ENCODE assay signal across 8 cellular contexts in genomic region chr17:7841309-7841621, GRCh38. TPM values are rescaled to one million over a fixed set of nuclear protein-coding genes. Genes with fewer than 3 reads are reported as not detected.
DNase-seq lines count a peak whose midpoint lies in the region; ATAC-seq, FAIRE-seq and TF ChIP-seq lines count a peak whose summit lies in the region.

No MANE protein-coding gene starts in this region.

- intact Hi-C loops in right cardiac atrium (cut with DNase I) (loop anchor here in 1 of 4 donors (10.0 kb wide), 1 partner anchor 304 kb away; no protein-coding TSS in a partner anchor), spleen (cut with DNase I; ENCODE audit: low total_unique reads) (no loop called here)

- H4K8ac ChIP-seq in H9 (replicated peaks; ENCODE audit: insufficient read length, low read depth, low read length), result no peak overlapping the region

- H3K18ac ChIP-seq in H9 (ENCODE audit: insufficient read length, low read depth, low read length), result no peak overlapping the region

- CTCF ChIA-PET in A549 (lab: Yijun Ruan, JAX), result interaction anchor here (1.0 to 25.1 kb wide), 7 partner anchors 1 to 216 kb away, joined by 3 to 677 read pairs (median 5); partner anchors contain the start of gene KDM6B

- H3K79me1 ChIP-seq in H9 (ENCODE audit: insufficient read depth, low read depth, low read length, poor library complexity, severe bottlenecking), result no peaks in the 10 kb centered on the region

- no peak overlapping the region for H2BK12ac ChIP-seq in H9 (ENCODE audit: insufficient read length, low read depth, low read length)

- H3K4me3 ChIP-seq in A549, result peak overlapping the region; percentile 80
- peak overlapping the region; percentile 58 for H3K4me3 ChIP-seq in WERI-Rb-1 (ENCODE audit: low read depth, low read length)
- peak overlapping the region; percentile 67 for H3K4me3 ChIP-seq in right cardiac atrium (ENCODE audit: low read length)
- peak overlapping the region; percentile 68 to 91 (median 77) for H3K4me3 ChIP-seq in spleen

- peaks cover 6% of the 10 kb centered on the region for H3K36me3 ChIP-seq in WERI-Rb-1
- peaks cover 0 to 30% (median 12%) of the 10 kb centered on the region in 6 donors for H3K36me3 ChIP-seq in spleen

- no peak overlapping the region for H3K4ac ChIP-seq in H9 (ENCODE audit: low read depth, low read length)

- TF ChIP-seq EP300 in A549 (IDR thresholded peaks at IDR 0.05), result no peak

- peak overlapping the region in 1 of 3 experiments; percentile 80; a peak in 2 of 7 replicates for H3K27ac Mint-ChIP-seq in H9

- no peak overlapping the region for H2AK5ac ChIP-seq in H9 (ENCODE audit: insufficient read length, low read length)

- H3K4me2 ChIP-seq in A549, result peak overlapping the region; percentile 91
- H3K4me2 ChIP-seq in H9 (ENCODE audit: insufficient read depth, insufficient read length, low read length), result peak overlapping the region; percentile 97

- no peak overlapping the region for H2BK15ac ChIP-seq in H9 (ENCODE audit: low read depth, low read length)

- no peak overlapping the region for H3T11ph ChIP-seq in H9 (ENCODE audit: low read length)

- H3K27me3 Mint-ChIP-seq in H9 (ENCODE audit: low read depth), result peaks cover 30% of the 10 kb centered on the region

- peaks cover 28% of the 10 kb centered on the region; the same call in 1 of the 2 replicates for H3K27me3 ChIP-seq in H9 (ENCODE audit: insufficient read depth, low read length)
- H3K27me3 ChIP-seq in WERI-Rb-1 (ENCODE audit: insufficient read depth, low read depth, severe bottlenecking), result no peaks in the 10 kb centered on the region
- no peaks in the 10 kb centered on the region for H3K27me3 ChIP-seq in right cardiac atrium (ENCODE audit: control insufficient read depth, insufficient read depth)
- no peaks in the 10 kb centered on the region for H3K27me3 ChIP-seq in spleen (replicated peaks in 1 of 7)

- peaks cover 52% of the 10 kb centered on the region for H3K4me1 ChIP-seq in A549
- H3K4me1 ChIP-seq in H9 (ENCODE audit: insufficient read depth, low read length), result no peaks in the 10 kb centered on the region; the same call in 1 of the 2 replicates
- peaks cover 12% of the 10 kb centered on the region for H3K4me1 ChIP-seq in right cardiac atrium (ENCODE audit: control insufficient read depth, insufficient read depth, low read length)
- H3K4me1 ChIP-seq in spleen, result peaks cover 50 to 91% (median 70%) of the 10 kb centered on the region in 6 donors

- 13% methylated on average over 14 of the region's 14 CpGs for WGBS in A549 (ENCODE audit: missing lambda C conversion rate)
- no CpG with 5 or more reads among the region's 14 CpGs for WGBS in H9 (ENCODE audit: extremely low coverage, insufficient read length, low lambda C conversion rate)
- 10% methylated on average over 14 of the region's 14 CpGs for WGBS in right cardiac atrium
- 21 to 30% (median 23%) methylated on average over 14 of the region's 14 CpGs for whole genome bisulfite sequencing in spleen, 5 donors

- no peak overlapping the region for H2AFZ ChIP-seq in H9 (ENCODE audit: low read length)

- TF ChIP-seq CTCF in A549 (IDR thresholded peaks at IDR 0.05) (no peak; the same call in 2 of the 3 replicates), H9 (conservative IDR thresholded peaks at IDR 0.05) (no peak), WERI-Rb-1 (IDR thresholded peaks at IDR 0.05; ENCODE audit: low read depth, low read length) (no peak), spleen (IDR thresholded peaks at IDR 0.05 in 8 of 11, conservative IDR thresholded peaks at IDR 0.05 in 3 of 11) (no peak)

- H3K56ac ChIP-seq in H9 (ENCODE audit: insufficient read length, low read depth, low read length), result no peak overlapping the region

- H4K91ac ChIP-seq in H9 (ENCODE audit: insufficient read length, low read depth, low read length), result no peak overlapping the region

- no peak overlapping the region for H3K14ac ChIP-seq in H9 (ENCODE audit: insufficient read depth, low read length)

- peak; percentile 70 for FAIRE-seq in A549 (lab: Jason Lieb, UNC)

- POLR2A ChIA-PET in A549 (lab: Yijun Ruan, JAX), result interaction anchor here (5.7 kb wide), 1 partner anchor 15 kb away, joined by 65 read pairs; the partner anchor contains the start of genes CYB5D1 and NAA38

- DNase-seq in A549 (ENCODE audit: low read depth in 1 of 2, low spot score in 1 of 2) (no peak), H9 (no peak), WERI-Rb-1 (no peak), right cardiac atrium (no peak), spleen (no peak), SKM-1 treated with dmso at 0.1 percent for 144 hours (lab: John Stamatoyannopoulos, UW; ENCODE audit: unreplicated experiment) (no peak)
- no peak for DNase-seq in effector CD8-positive, alpha-beta T cell (lab: John Stamatoyannopoulos, UW)

- H2BK120ac ChIP-seq in H9 (ENCODE audit: low read depth, low read length, poor library complexity, severe bottlenecking), result no peak overlapping the region

- peaks cover 38% of the 10 kb centered on the region for H3K23me2 ChIP-seq in H9 (ENCODE audit: insufficient read length, low read depth, low read length, poor library complexity, severe bottlenecking)

- H4K20me1 ChIP-seq in H9 (ENCODE audit: control insufficient read depth, insufficient read depth, insufficient read length), result no peaks in the 10 kb centered on the region

- H3K4me1 Mint-ChIP-seq in H9, result peaks cover 42 to 58% of the 10 kb centered on the region in 2 experiments

- H3K79me2 ChIP-seq in H9 (ENCODE audit: insufficient read depth, low read length), result no peaks in the 10 kb centered on the region

- peak overlapping the region; percentile 89 to 94 for H3K4me3 Mint-ChIP-seq in H9

- no peak overlapping the region for H3K9ac ChIP-seq in H9 (ENCODE audit: extremely low read depth, insufficient read length, low read length)

- no peak overlapping the region for H2BK20ac ChIP-seq in H9 (ENCODE audit: low read depth, low read length, poor library complexity, severe bottlenecking)

- TF ChIP-seq RAD21 in A549 (conservative IDR thresholded peaks at IDR 0.05 in 1 of 2, IDR thresholded peaks at IDR 0.05 in 1 of 2), result no peak

- no peaks in the 10 kb centered on the region; a peak in 1 of 5 replicates for H3K9me3 Mint-ChIP-seq in H9

- H3K9me3 ChIP-seq in A549, result no peaks in the 10 kb centered on the region
- H3K9me3 ChIP-seq in H9 (ENCODE audit: control insufficient read depth, low read depth, low read length), result no peaks in the 10 kb centered on the region
- H3K9me3 ChIP-seq in WERI-Rb-1 (ENCODE audit: severe bottlenecking), result no peaks in the 10 kb centered on the region
- no peaks in the 10 kb centered on the region for H3K9me3 ChIP-seq in right cardiac atrium (ENCODE audit: control insufficient read depth, low read length)
- H3K9me3 ChIP-seq in spleen, result no peaks in the 10 kb centered on the region

- no peak overlapping the region for H3K23ac ChIP-seq in H9 (ENCODE audit: insufficient read length, low read depth, low read length)

- no peak for ATAC-seq in A549
- no peak for ATAC-seq in right cardiac atrium
- ATAC-seq in HG03571 (IDR thresholded peaks at IDR 0.05; ENCODE audit: unreplicated experiment), result no peak

- TF ChIP-seq POLR2A in A549 (IDR thresholded peaks at IDR 0.05; ENCODE audit: low read length) (no peak; the same call in 1 of the 2 replicates), spleen (IDR thresholded peaks at IDR 0.05) (no peak)

- H3K27ac ChIP-seq in A549 (peak overlapping the region; percentile 96), H9 (ENCODE audit: insufficient read length, low read depth, low read length) (no peak overlapping the region), WERI-Rb-1 (peak overlapping the region; percentile 89), right cardiac atrium (ENCODE audit: low read length) (peak overlapping the region; percentile 90), spleen (peak overlapping the region; percentile 92 to 100 (median 97))

- H4K5ac ChIP-seq in H9 (ENCODE audit: insufficient read length, low read depth, low read length), result no peak overlapping the region

- no peak overlapping the region for H2BK5ac ChIP-seq in H9 (ENCODE audit: insufficient read length, low read length)

- H3K36me3 Mint-ChIP-seq in H9 (ENCODE audit: insufficient read depth in 1 of 3, low read depth in 3 of 3), result peaks cover 2 to 15% (median 9%) of the 10 kb centered on the region in 3 experiments; a peak in 5 of 7 replicates

RNA-seq across cellular contexts. Expression of gene KDM6B, which starts 7.2 kb away (rescaled TPM):
- polyA plus RNA-seq in A549 (2011; rRNA removed) (1.3 and 3.3 TPM in 2 replicates), A549 (2017; fragmentation: RNase III; extraction: RNeasy Plus Mini Kit Qiagen cat#74134 plus additional on column Dnase treatment) (7.6 to 10.2 TPM (median 8.8 TPM) in 3 replicates), right cardiac atrium (18.6 TPM), spleen (10 to 100 TPM in 1 of 3 donors, 1 to 10 TPM in 2; 2.9 to 11.7 (median 4.0) TPM)
- 1.8 and 2.7 TPM in 2 replicates for polyA plus RNA-seq in A549 (2012; cell fraction: cytosol; rRNA removed)
- polyA plus RNA-seq in A549 (2012; cell fraction: nucleus; rRNA removed), result 9.4 and 11.6 TPM in 2 replicates
- polyA minus RNA-seq in A549 (2011; rRNA and poly(A)+ RNA removed), result 10.8 and 14.7 TPM in 2 replicates
- total RNA-seq in H9 (2021) (26.7 and 28.9 TPM in 2 replicates), right cardiac atrium (10 to 100 TPM; 25.7 to 28.1 (median 27.5) TPM), spleen (100 to 1,000 TPM in 1 of 7 donors, 10 to 100 TPM in 6; 22.3 to 110 (median 60.8) TPM)

RNA-seq across cellular contexts. Expression of gene TMEM88, which starts 13.6 kb away (rescaled TPM):
- polyA plus RNA-seq in A549 (2011; rRNA removed) (0.48 and 0.57 TPM in 2 replicates), A549 (2017; fragmentation: RNase III; extraction: RNeasy Plus Mini Kit Qiagen cat#74134 plus additional on column Dnase treatment) (0.17 to 0.73 TPM (median 0.33 TPM) in 3 replicates), right cardiac atrium (74.5 TPM), spleen (10 to 100 TPM in 1 of 3 donors, 1 to 10 TPM in 2; 5.5 to 26.2 (median 9.5) TPM)
- 0.29 and 0.44 TPM in 2 replicates for polyA plus RNA-seq in A549 (2012; cell fraction: cytosol; rRNA removed)
- polyA plus RNA-seq in A549 (2012; cell fraction: nucleus; rRNA removed), result 11.6 and 16.8 TPM in 2 replicates
- polyA minus RNA-seq in A549 (2011; rRNA and poly(A)+ RNA removed), result 0.54 TPM in 1 of 2 replicates, not detected in the other
- total RNA-seq in H9 (2021) (8.9 and 11.3 TPM in 2 replicates), right cardiac atrium (10 to 100 TPM in 3 of 4 donors, 1 to 10 TPM in 1; 9.0 to 24.6 (median 16.3) TPM), spleen (10 to 100 TPM in 5 of 7 donors, 1 to 10 TPM in 2; 5.2 to 31.8 (median 18.0) TPM)

RNA-seq across cellular contexts. Expression of gene NAA38, which starts 16.1 kb away (rescaled TPM):
- 98.9 and 102 TPM in 2 replicates for polyA plus RNA-seq in A549 (2011; rRNA removed)
- polyA plus RNA-seq in A549 (2012; cell fraction: cytosol; rRNA removed), result 518 TPM in 2 replicates
- polyA plus RNA-seq in A549 (2012; cell fraction: nucleus; rRNA removed), result 332 and 388 TPM in 2 replicates
- polyA plus RNA-seq in A549 (2017; fragmentation: RNase III; extraction: RNeasy Plus Mini Kit Qiagen cat#74134 plus additional on column Dnase treatment), result 268 to 287 TPM (median 275 TPM) in 3 replicates
- 18.6 and 32.8 TPM in 2 replicates for polyA minus RNA-seq in A549 (2011; rRNA and poly(A)+ RNA removed)
- total RNA-seq in H9 (2021), result 40.0 and 50.2 TPM in 2 replicates
- total RNA-seq in right cardiac atrium, result 100 to 1,000 TPM in 1 of 4 donors, 10 to 100 TPM in 3; 59.9 to 103 (median 95.6) TPM
- polyA plus RNA-seq in right cardiac atrium, result 160 TPM
- 100 to 1,000 TPM in 1 of 7 donors, 10 to 100 TPM in 6; 51.0 to 111 (median 56.9) TPM for total RNA-seq in spleen
- 100 to 1,000 TPM; 119 to 185 (median 182) TPM for polyA plus RNA-seq in spleen

RNA-seq across cellular contexts. Expression of gene CYB5D1, which starts 16.5 kb away (rescaled TPM):
- polyA plus RNA-seq in A549 (2011; rRNA removed), result 17.7 and 20.4 TPM in 2 replicates
- polyA plus RNA-seq in A549 (2012; cell fraction: cytosol; rRNA removed), result 15.8 and 19.3 TPM in 2 replicates
- 16.0 and 16.3 TPM in 2 replicates for polyA plus RNA-seq in A549 (2012; cell fraction: nucleus; rRNA removed)
- 26.4 to 28.2 TPM (median 28.1 TPM) in 3 replicates for polyA plus RNA-seq in A549 (2017; fragmentation: RNase III; extraction: RNeasy Plus Mini Kit Qiagen cat#74134 plus additional on column Dnase treatment)
- polyA minus RNA-seq in A549 (2011; rRNA and poly(A)+ RNA removed), result 10.9 and 13.0 TPM in 2 replicates
- 17.1 and 18.0 TPM in 2 replicates for total RNA-seq in H9 (2021)
- total RNA-seq in right cardiac atrium, result 10 to 100 TPM; 12.6 to 16.2 (median 15.4) TPM
- polyA plus RNA-seq in right cardiac atrium, result 12.1 TPM
- 10 to 100 TPM in 1 of 7 donors, 1 to 10 TPM in 6; 4.1 to 13.2 (median 5.9) TPM for total RNA-seq in spleen
- polyA plus RNA-seq in spleen, result 1 to 10 TPM; 2.1 to 3.8 (median 2.9) TPM

RNA-seq across cellular contexts. Expression of gene CHD3, which starts 47.3 kb away (rescaled TPM):
- polyA plus RNA-seq in A549 (2011; rRNA removed) (56.3 and 69.7 TPM in 2 replicates), A549 (2017; fragmentation: RNase III; extraction: RNeasy Plus Mini Kit Qiagen cat#74134 plus additional on column Dnase treatment) (88.0 to 113 TPM (median 111 TPM) in 3 replicates), right cardiac atrium (45.3 TPM), spleen (10 to 100 TPM; 37.0 to 84.3 (median 71.8) TPM)
- polyA plus RNA-seq in A549 (2012; cell fraction: cytosol; rRNA removed), result 65.2 and 89.0 TPM in 2 replicates
- 224 and 249 TPM in 2 replicates for polyA plus RNA-seq in A549 (2012; cell fraction: nucleus; rRNA removed)
- 139 and 156 TPM in 2 replicates for polyA minus RNA-seq in A549 (2011; rRNA and poly(A)+ RNA removed)
- total RNA-seq in H9 (2021) (33.2 and 35.7 TPM in 2 replicates), right cardiac atrium (10 to 100 TPM; 31.2 to 38.8 (median 35.0) TPM), spleen (100 to 1,000 TPM in 2 of 7 donors, 10 to 100 TPM in 5; 60.9 to 117 (median 83.6) TPM)
